In genomic region chr5:111494350-111494999, GRCh38 we compare ENCODE assay signal across 10 cellular contexts. TPM values are rescaled to one million over a fixed set of nuclear protein-coding genes. Genes with fewer than 3 reads are reported as not detected.
DNase-seq lines count a peak whose midpoint lies in the region; ATAC-seq, FAIRE-seq and TF ChIP-seq lines count a peak whose summit lies in the region.
"Had no signal": no experiment of that assay in that cellular context is flagged by ENCODE, and none has a peak within 500 bp of the region (broad histone marks: within the 10 kb centered on the region; RNA-seq: fewer than 3 reads in every experiment).

No MANE protein-coding gene starts in this region.

- no peaks in the 10 kb centered on the region for H4K20me1 ChIP-seq in keratinocyte (ENCODE audit: control insufficient read depth, extremely low read depth, insufficient read depth, low read length)

- H3K4me2 ChIP-seq in keratinocyte (ENCODE audit: control insufficient read depth, extremely low read depth, insufficient read depth, low read depth, low read length): peak overlapping the region; percentile 58

- H3K27me3 Mint-ChIP-seq in HFFc6 (ENCODE audit: insufficient read depth): no peaks in the 10 kb centered on the region
- no peaks in the 10 kb centered on the region for H3K27me3 Mint-ChIP-seq in activated T-helper 1 cell treated with anti-CD3 and anti-CD28 coated beads, Interleukin-12 subunit alpha, Interleukin-12 subunit beta, Interleukin-2, Interleukin-4 antibody, amounts not matched to agents 30 ng/mL and 10 ng/mL and 1 ng/mL, durations not matched to agents 14 hours and 24 hours and 36 hours (ENCODE audit: insufficient read depth)

- no peak for ATAC-seq in GM18868 (IDR thresholded peaks at IDR 0.05; ENCODE audit: unreplicated experiment)

- peak overlapping the region; percentile 75 for H3K27ac Mint-ChIP-seq in HFFc6
- peak overlapping the region; percentile 40 for H3K27ac Mint-ChIP-seq in activated T-helper 1 cell treated with anti-CD3 and anti-CD28 coated beads, Interleukin-12 subunit alpha, Interleukin-12 subunit beta, Interleukin-2, Interleukin-4 antibody, amounts not matched to agents 30 ng/mL and 10 ng/mL and 1 ng/mL, durations not matched to agents 14 hours and 24 hours and 36 hours

- peaks cover 4 to 7% of the 10 kb centered on the region in 2 experiments for H3K36me3 ChIP-seq in keratinocyte (ENCODE audit: control insufficient read depth in 2 of 2, extremely low read depth in 1 of 2, insufficient read depth in 2 of 2, low read length in 2 of 2)
- H3K36me3 ChIP-seq: right atrium auricular region had no signal

- H3K9ac ChIP-seq in keratinocyte (ENCODE audit: control insufficient read depth, extremely low read depth, insufficient read depth, low read length): no peak overlapping the region

- dilution Hi-C loops in keratinocyte (cut with MboI; ENCODE audit: extremely low pct_ligation_motif_present, low sequenced_read_pairs): no loop called here

- H3K27me3 ChIP-seq in keratinocyte (ENCODE audit: control insufficient read depth, extremely low read depth, insufficient read depth, low read length): no peaks in the 10 kb centered on the region
- H3K27me3 ChIP-seq: right atrium auricular region had no signal

- peaks cover 23% of the 10 kb centered on the region for H3K4me1 ChIP-seq in keratinocyte (ENCODE audit: control insufficient read depth, extremely low read depth, insufficient read depth, low read length)
- H3K4me1 ChIP-seq: right atrium auricular region had no signal

- H3K9me3 ChIP-seq in keratinocyte (ENCODE audit: control insufficient read depth, low read depth, low read length): no peaks in the 10 kb centered on the region
- H3K9me3 ChIP-seq: right atrium auricular region had no signal

- H3K4me1 Mint-ChIP-seq in HFFc6 (ENCODE audit: low read depth): peaks cover 12% of the 10 kb centered on the region
- peaks cover 39% of the 10 kb centered on the region for H3K4me1 Mint-ChIP-seq in activated T-helper 1 cell treated with anti-CD3 and anti-CD28 coated beads, Interleukin-12 subunit alpha, Interleukin-12 subunit beta, Interleukin-2, Interleukin-4 antibody, amounts not matched to agents 30 ng/mL and 10 ng/mL and 1 ng/mL, durations not matched to agents 14 hours and 24 hours and 36 hours (ENCODE audit: low read depth)

- H3K4me3 Mint-ChIP-seq in HFFc6: no peak overlapping the region
- no peak overlapping the region for H3K4me3 Mint-ChIP-seq in activated T-helper 1 cell treated with anti-CD3 and anti-CD28 coated beads, Interleukin-12 subunit alpha, Interleukin-12 subunit beta, Interleukin-2, Interleukin-4 antibody, amounts not matched to agents 30 ng/mL and 10 ng/mL and 1 ng/mL, durations not matched to agents 14 hours and 24 hours and 36 hours

- peak; percentile 56 for FAIRE-seq in keratinocyte (lab: Jason Lieb, UNC)

- H3K9me3 Mint-ChIP-seq in HFFc6: no peaks in the 10 kb centered on the region
- H3K9me3 Mint-ChIP-seq in activated T-helper 1 cell treated with anti-CD3 and anti-CD28 coated beads, Interleukin-12 subunit alpha, Interleukin-12 subunit beta, Interleukin-2, Interleukin-4 antibody, amounts not matched to agents 30 ng/mL and 10 ng/mL and 1 ng/mL, durations not matched to agents 14 hours and 24 hours and 36 hours: no peaks in the 10 kb centered on the region

- TF ChIP-seq CTCF in HFFc6 (IDR thresholded peaks at IDR 0.05) (no peak), keratinocyte (optimal IDR thresholded peaks at IDR 0.05 in 1 of 3, IDR thresholded peaks at IDR 0.05 in 1 of 3, conservative IDR thresholded peaks at IDR 0.05 in 1 of 3; ENCODE audit: extremely low read depth in 1 of 3, insufficient read depth in 2 of 3, low read length in 3 of 3) (no peak)

- peak; percentile 12 for DNase-seq in NCI-H2171 treated with DMSO at 0.1 percent for 48 hours (lab: John Stamatoyannopoulos, UW)
- DNase-seq in NCI-H2171 (lab: John Stamatoyannopoulos, UW): no peak
- DNase-seq in HFFc6: no peak
- DNase-seq in activated T-helper 1 cell treated with anti-CD3 and anti-CD28 coated beads, Interleukin-12 subunit alpha, Interleukin-12 subunit beta, Interleukin-2, Interleukin-4 antibody, amounts not matched to agents 30 ng/mL and 10 ng/mL and 1 ng/mL, durations not matched to agents 14 hours and 24 hours and 36 hours (ENCODE audit: low spot score): no peak
- peak; percentile 59 for DNase-seq in keratinocyte (ENCODE audit: low read depth, low spot score)
- no peak for DNase-seq in D341Med (ENCODE audit: low spot score)
- no peak for DNase-seq in kidney tubule cell (ENCODE audit: low spot score)
- DNase-seq: activated gamma-delta T cell had no signal

- peaks cover 26% of the 10 kb centered on the region for H3K36me3 Mint-ChIP-seq in HFFc6 (ENCODE audit: low read depth)
- H3K36me3 Mint-ChIP-seq in activated T-helper 1 cell treated with anti-CD3 and anti-CD28 coated beads, Interleukin-12 subunit alpha, Interleukin-12 subunit beta, Interleukin-2, Interleukin-4 antibody, amounts not matched to agents 30 ng/mL and 10 ng/mL and 1 ng/mL, durations not matched to agents 14 hours and 24 hours and 36 hours (ENCODE audit: low read depth): peaks cover 49% of the 10 kb centered on the region

- peak overlapping the region; percentile 46 for H3K27ac ChIP-seq in keratinocyte (ENCODE audit: control insufficient read depth, insufficient read depth, low read length)
- H3K27ac ChIP-seq: right atrium auricular region had no signal

- no peak overlapping the region for H2AFZ ChIP-seq in keratinocyte (ENCODE audit: control insufficient read depth, low read length)

- no peaks in the 10 kb centered on the region for H3K9me1 ChIP-seq in keratinocyte (ENCODE audit: control insufficient read depth, extremely low read depth, insufficient read depth, low read length)

- H3K4me3 ChIP-seq in keratinocyte (ENCODE audit: control insufficient read depth in 2 of 3, extremely low read depth in 1 of 3, insufficient read depth in 2 of 3, low read depth in 1 of 3, low read length in 3 of 3): no peak overlapping the region
- H3K4me3 ChIP-seq: right atrium auricular region had no signal

- intact Hi-C loops in activated T-helper 1 cell treated with anti-CD3 and anti-CD28 coated beads, Interleukin-12 subunit alpha, Interleukin-12 subunit beta, Interleukin-2, Interleukin-4 antibody, amounts not matched to agents 30 ng/mL and 10 ng/mL and 1 ng/mL, durations not matched to agents 14 hours and 24 hours and 36 hours (cut with micrococcal nuclease): no loop called here

- H3K79me2 ChIP-seq in keratinocyte (ENCODE audit: control insufficient read depth, insufficient read depth, low read length): peaks cover 2% of the 10 kb centered on the region

RNA-seq across cellular contexts. Expression of gene STARD4, which starts 17.9 kb away (rescaled TPM):
- total RNA-seq in HFFc6 (2021; fragmentation: NEBNext Ultra II Directional; extraction: Animal tissue kit (Norgen Biotek cat#: 25700)): 10 to 100 TPM; 18.0 to 26.4 (median 24.4) TPM
- 149 and 163 TPM in 2 replicates for total RNA-seq in activated T-helper 1 cell treated with anti-CD3 and anti-CD28 coated beads, Interleukin-12 subunit alpha, Interleukin-12 subunit beta, Interleukin-2, Interleukin-4 antibody, amounts not matched to agents 30 ng/mL and 10 ng/mL and 1 ng/mL, durations not matched to agents 14 hours and 24 hours and 36 hours
- polyA plus RNA-seq in keratinocyte: 45.3 to 86.4 TPM (median 60.1 TPM) in 3 replicates
- 13.3 TPM for polyA plus RNA-seq in keratinocyte (2011; ENCODE audit: low read depth)
- 28.3 and 50.0 TPM in 2 replicates for polyA plus RNA-seq in keratinocyte (2011; cell fraction: cytosol; rRNA removed)
- polyA plus RNA-seq in keratinocyte (2011; cell fraction: nucleus; rRNA removed): 64.2 and 94.2 TPM in 2 replicates
- polyA plus RNA-seq in keratinocyte (2012; ENCODE audit: low replicate concordance): 25.0 and 51.5 TPM in 2 replicates
- polyA minus RNA-seq in keratinocyte: 30.2 to 59.1 TPM (median 34.4 TPM) in 3 replicates
- 51.8 TPM for polyA minus RNA-seq in keratinocyte (2011; cell fraction: cytosol; rRNA and poly(A)+ RNA removed)
- 39.8 and 57.6 TPM in 2 replicates for polyA minus RNA-seq in keratinocyte (2011; cell fraction: nucleus; rRNA and poly(A)+ RNA removed)

Comparison
In these comparisons a context has a peak if more than half of its experiments do, and no peak if none do; other contexts are left out.
1. DNase-seq: peak in NCI-H2171 treated with DMSO at 0.1 percent for 48 hours (single experiment) and keratinocyte (single experiment); none in NCI-H2171 (single experiment), HFFc6 (single experiment), activated T-helper 1 cell treated with anti-CD3 and anti-CD28 coated beads, Interleukin-12 subunit alpha, Interleukin-12 subunit beta, Interleukin-2, Interleukin-4 antibody, amounts not matched to agents 30 ng/mL and 10 ng/mL and 1 ng/mL, durations not matched to agents 14 hours and 24 hours and 36 hours (single experiment), D341Med (single experiment) and kidney tubule cell (single experiment).